ENCODE assay signal across 9 cellular contexts in genomic region chr10:18400201-18400910, GRCh38.
DNase-seq lines count a peak whose midpoint lies in the region; ATAC-seq, FAIRE-seq and TF ChIP-seq lines count a peak whose summit lies in the region.
"Had no signal": no experiment of that assay in that cellular context is flagged by ENCODE, and none has a peak within 500 bp of the region (broad histone marks: within the 10 kb centered on the region; RNA-seq: fewer than 3 reads in every experiment).

No MANE protein-coding gene starts in this region.

- no peak overlapping the region for H3K27ac Mint-ChIP-seq in activated naive CD4-positive, alpha-beta T cell treated with anti-CD3 and anti-CD28 coated beads for 36 hours
- no peak overlapping the region for H3K27ac Mint-ChIP-seq in activated CD4-positive, alpha-beta memory T cell treated with anti-CD3 and anti-CD28 coated beads, Interleukin-2, amount 10 ng/mL, durations not matched to agents 7 days and 5 days
- H3K27ac Mint-ChIP-seq: activated naive CD4-positive, alpha-beta T cell treated with anti-CD3 and anti-CD28 coated beads, Interleukin-2, amount 50 U/mL, for 72 hours had no signal

- ATAC-seq in HG03280 (IDR thresholded peaks at IDR 0.05; ENCODE audit: unreplicated experiment): peak; percentile 40
- no peak for ATAC-seq in gastroesophageal sphincter

- intact Hi-C loops in activated naive CD4-positive, alpha-beta T cell treated with anti-CD3 and anti-CD28 coated beads for 36 hours (cut with micrococcal nuclease): no loop called here
- intact Hi-C loops in kidney (cut with DNase I): no loop called here

- WGBS in gastroesophageal sphincter (ENCODE audit: low coverage in 1 of 2), 2 donors: 26 to 30% methylated on average over 12 to 17 of the region's 18 CpGs

- H3K9me3 ChIP-seq in kidney (ENCODE audit: control insufficient read depth in 1 of 2, low read length in 2 of 2) (no peaks in the 10 kb centered on the region), gastroesophageal sphincter (no peaks in the 10 kb centered on the region)

- no peaks in the 10 kb centered on the region for H3K4me1 ChIP-seq in kidney (ENCODE audit: control insufficient read depth in 1 of 2, insufficient read depth in 1 of 2, low read depth in 1 of 2, low read length in 2 of 2)
- H3K4me1 ChIP-seq in gastroesophageal sphincter: peaks cover 0 to 46% (median 0%) of the 10 kb centered on the region in 3 donors

- no peak overlapping the region for H3K9ac ChIP-seq in kidney (ENCODE audit: low read length in 2 of 2)

- H3K36me3 ChIP-seq in kidney (ENCODE audit: control insufficient read depth in 1 of 2, insufficient read depth in 2 of 2, low read length in 2 of 2) (no peaks in the 10 kb centered on the region), gastroesophageal sphincter (no peaks in the 10 kb centered on the region)

- CTCF ChIA-PET in activated naive CD4-positive, alpha-beta T cell treated with anti-CD3 and anti-CD28 coated beads for 36 hours (lab: Charles Lee): no interaction called here
- CTCF ChIA-PET in activated CD4-positive, alpha-beta memory T cell treated with anti-CD3 and anti-CD28 coated beads, Interleukin-2, amount 10 ng/mL, durations not matched to agents 7 days and 5 days (lab: Charles Lee): no interaction called here

- TF ChIP-seq EP300 in gastroesophageal sphincter (IDR thresholded peaks at IDR 0.05): no peak

- no peaks in the 10 kb centered on the region for H3K27me3 ChIP-seq in gastroesophageal sphincter

- peaks cover 8% of the 10 kb centered on the region for H3K4me1 Mint-ChIP-seq in activated naive CD4-positive, alpha-beta T cell treated with anti-CD3 and anti-CD28 coated beads for 36 hours (ENCODE audit: low read depth)
- peaks cover 5% of the 10 kb centered on the region for H3K4me1 Mint-ChIP-seq in activated CD4-positive, alpha-beta memory T cell treated with anti-CD3 and anti-CD28 coated beads, Interleukin-2, amount 10 ng/mL, durations not matched to agents 7 days and 5 days

- peak; percentile 10 for DNase-seq in activated naive CD4-positive, alpha-beta T cell treated with anti-CD3 and anti-CD28 coated beads for 36 hours
- no peak for DNase-seq in activated naive CD4-positive, alpha-beta T cell treated with anti-CD3 and anti-CD28 coated beads, Interleukin-2, amount 50 U/mL, for 16 hours
- no peak for DNase-seq in activated CD4-positive, alpha-beta memory T cell treated with anti-CD3 and anti-CD28 coated beads, Interleukin-2, amount 10 ng/mL, durations not matched to agents 7 days and 5 days
- DNase-seq in kidney (no peak), amniotic stem cell (lab: John Stamatoyannopoulos, UW) (no peak), GOT3 (lab: John Stamatoyannopoulos, UW) (no peak)

- H3K27ac ChIP-seq in kidney (ENCODE audit: low read depth in 2 of 2, low read length in 2 of 2) (no peak overlapping the region), gastroesophageal sphincter (peak overlapping the region in 2 of 4 donors; percentile 31 to 51)

- no peak for TF ChIP-seq CTCF in kidney (IDR thresholded peaks at IDR 0.05; ENCODE audit: borderline replicate concordance, extremely low read depth, insufficient read depth)
- TF ChIP-seq CTCF in gastroesophageal sphincter (IDR thresholded peaks at IDR 0.05): no peak

- H3K4me3 Mint-ChIP-seq in activated naive CD4-positive, alpha-beta T cell treated with anti-CD3 and anti-CD28 coated beads for 36 hours: peak overlapping the region; percentile 50
- peak overlapping the region; percentile 18 for H3K4me3 Mint-ChIP-seq in activated CD4-positive, alpha-beta memory T cell treated with anti-CD3 and anti-CD28 coated beads, Interleukin-2, amount 10 ng/mL, durations not matched to agents 7 days and 5 days

- H3K4me3 ChIP-seq in kidney (ENCODE audit: low read length in 2 of 2) (peak overlapping the region; percentile 50 to 66), gastroesophageal sphincter (peak overlapping the region in 1 of 2 donors; percentile 18)

- no peak for FAIRE-seq in kidney (lab: Jason Lieb, UNC)

- peaks cover 19% of the 10 kb centered on the region for H3K27me3 Mint-ChIP-seq in activated naive CD4-positive, alpha-beta T cell treated with anti-CD3 and anti-CD28 coated beads for 36 hours (ENCODE audit: low read depth)
- peaks cover 18% of the 10 kb centered on the region for H3K27me3 Mint-ChIP-seq in activated CD4-positive, alpha-beta memory T cell treated with anti-CD3 and anti-CD28 coated beads, Interleukin-2, amount 10 ng/mL, durations not matched to agents 7 days and 5 days

- POLR2A ChIA-PET in activated CD4-positive, alpha-beta memory T cell treated with anti-CD3 and anti-CD28 coated beads, Interleukin-2, amount 10 ng/mL, durations not matched to agents 7 days and 5 days (lab: Charles Lee): no interaction called here

- no peaks in the 10 kb centered on the region for H3K36me3 Mint-ChIP-seq in activated naive CD4-positive, alpha-beta T cell treated with anti-CD3 and anti-CD28 coated beads for 36 hours (ENCODE audit: low read depth)
- no peaks in the 10 kb centered on the region for H3K36me3 Mint-ChIP-seq in activated CD4-positive, alpha-beta memory T cell treated with anti-CD3 and anti-CD28 coated beads, Interleukin-2, amount 10 ng/mL, durations not matched to agents 7 days and 5 days (ENCODE audit: low read depth)
- H3K36me3 Mint-ChIP-seq: activated naive CD4-positive, alpha-beta T cell treated with anti-CD3 and anti-CD28 coated beads, Interleukin-2, amount 50 U/mL, for 72 hours had no signal

- TF ChIP-seq POLR2A in gastroesophageal sphincter (IDR thresholded peaks at IDR 0.05): no peak

- H3K9me3 Mint-ChIP-seq in activated naive CD4-positive, alpha-beta T cell treated with anti-CD3 and anti-CD28 coated beads for 36 hours: no peaks in the 10 kb centered on the region
- H3K9me3 Mint-ChIP-seq in activated CD4-positive, alpha-beta memory T cell treated with anti-CD3 and anti-CD28 coated beads, Interleukin-2, amount 10 ng/mL, durations not matched to agents 7 days and 5 days: no peaks in the 10 kb centered on the region
- H3K9me3 Mint-ChIP-seq: activated naive CD4-positive, alpha-beta T cell treated with anti-CD3 and anti-CD28 coated beads, Interleukin-2, amount 50 U/mL, for 72 hours had no signal
